18 cellular contexts compared by ENCODE assay signal in the genomic region with DNA sequence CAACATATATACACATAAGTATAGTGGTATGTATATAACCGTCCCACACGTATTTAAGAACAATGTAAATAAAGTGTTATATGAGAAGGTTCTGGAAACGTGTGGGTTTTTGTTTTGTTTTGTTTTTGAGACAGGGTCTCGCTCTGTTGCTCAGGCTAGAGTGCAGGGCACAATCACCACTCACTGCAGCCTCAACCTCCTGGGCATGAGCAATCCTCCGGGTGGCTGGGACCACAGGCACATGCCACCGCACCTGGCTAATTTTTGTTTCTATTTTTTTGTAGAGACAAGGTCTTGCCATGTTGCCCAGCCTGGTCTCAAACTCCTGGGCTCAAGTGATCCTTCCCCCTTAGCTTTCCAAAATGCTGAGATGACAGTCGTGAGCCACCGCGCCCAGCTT. TPM values are rescaled to one million over a fixed set of nuclear protein-coding genes. Genes with fewer than 3 reads are reported as not detected.
DNase-seq lines count a peak whose midpoint lies in the region; ATAC-seq and TF ChIP-seq lines count a peak whose summit lies in the region.
"Had no signal": no experiment of that assay in that cellular context is flagged by ENCODE, and none has a peak within 500 bp of the region (broad histone marks: within the 10 kb centered on the region; RNA-seq: fewer than 3 reads in every experiment).

No MANE protein-coding gene starts in this region.

- no peaks in the 10 kb centered on the region for H3K9me3 Mint-ChIP-seq in activated T-cell treated with anti-CD3 and anti-CD28 coated beads, Interleukin-2, amount 50 U/mL, for 24 hours
- no peaks in the 10 kb centered on the region for H3K9me3 Mint-ChIP-seq in activated naive CD8-positive, alpha-beta T cell treated with anti-CD3 and anti-CD28 coated beads for 36 hours
- H3K9me3 Mint-ChIP-seq in neural progenitor cell, result no peaks in the 10 kb centered on the region
- H3K9me3 Mint-ChIP-seq: brain; CD4-positive, alpha-beta memory T cell; type B pancreatic cell had no signal

- H3K27ac Mint-ChIP-seq in activated T-cell treated with anti-CD3 and anti-CD28 coated beads, Interleukin-2, amount 50 U/mL, for 24 hours, result peak overlapping the region; percentile 68
- H3K27ac Mint-ChIP-seq in activated naive CD8-positive, alpha-beta T cell treated with anti-CD3 and anti-CD28 coated beads for 36 hours, result peak overlapping the region; percentile 62
- no peak overlapping the region for H3K27ac Mint-ChIP-seq in neural progenitor cell
- H3K27ac Mint-ChIP-seq: type B pancreatic cell had no signal

- H3K4me1 Mint-ChIP-seq in activated T-cell treated with anti-CD3 and anti-CD28 coated beads, Interleukin-2, amount 50 U/mL, for 24 hours (ENCODE audit: low read depth), result peaks cover 76% of the 10 kb centered on the region
- peaks cover 61% of the 10 kb centered on the region for H3K4me1 Mint-ChIP-seq in activated naive CD8-positive, alpha-beta T cell treated with anti-CD3 and anti-CD28 coated beads for 36 hours
- H3K4me1 Mint-ChIP-seq in neural progenitor cell, result peaks cover 48% of the 10 kb centered on the region

- H3K27me3 ChIP-seq in spleen (replicated peaks in 1 of 7), result no peaks in the 10 kb centered on the region
- no peaks in the 10 kb centered on the region for H3K27me3 ChIP-seq in neural progenitor cell
- H3K27me3 ChIP-seq: dorsolateral prefrontal cortex had no signal

- H3K4me2 ChIP-seq in neural progenitor cell, result no peak overlapping the region

- peaks cover 10% of the 10 kb centered on the region for H3K36me3 Mint-ChIP-seq in activated T-cell treated with anti-CD3 and anti-CD28 coated beads, Interleukin-2, amount 50 U/mL, for 24 hours (ENCODE audit: low read depth)
- H3K36me3 Mint-ChIP-seq in activated naive CD8-positive, alpha-beta T cell treated with anti-CD3 and anti-CD28 coated beads for 36 hours, result peaks cover 4% of the 10 kb centered on the region
- H3K36me3 Mint-ChIP-seq in neural progenitor cell, result peaks cover 5% of the 10 kb centered on the region

- no peaks in the 10 kb centered on the region for H3K9me3 ChIP-seq in spleen
- no peaks in the 10 kb centered on the region for H3K9me3 ChIP-seq in neural progenitor cell (ENCODE audit: low read depth)

- TF ChIP-seq POLR2A in spleen (IDR thresholded peaks at IDR 0.05), result no peak

- H3K27me3 Mint-ChIP-seq in activated T-cell treated with anti-CD3 and anti-CD28 coated beads, Interleukin-2, amount 50 U/mL, for 24 hours, result no peaks in the 10 kb centered on the region
- H3K27me3 Mint-ChIP-seq in activated naive CD8-positive, alpha-beta T cell treated with anti-CD3 and anti-CD28 coated beads for 36 hours, result no peaks in the 10 kb centered on the region
- no peaks in the 10 kb centered on the region for H3K27me3 Mint-ChIP-seq in neural progenitor cell (ENCODE audit: insufficient read depth, low read depth)
- H3K27me3 Mint-ChIP-seq: brain; CD4-positive, alpha-beta memory T cell; type B pancreatic cell had no signal

- 73 to 87% (median 79%) methylated on average over 9 of the region's 9 CpGs for WGBS in spleen, 5 donors

- no peak for TF ChIP-seq CTCF in spleen (IDR thresholded peaks at IDR 0.05 in 8 of 11, conservative IDR thresholded peaks at IDR 0.05 in 3 of 11)
- TF ChIP-seq CTCF in neural progenitor cell (IDR thresholded peaks at IDR 0.05), result no peak

- peaks cover 100% of the 10 kb centered on the region for H3K79me2 ChIP-seq in neural progenitor cell (ENCODE audit: low read depth)

- ATAC-seq in HG03354 (IDR thresholded peaks at IDR 0.05; ENCODE audit: poor library complexity, severe bottlenecking, unreplicated experiment) (peak; percentile 28), HG03342 (IDR thresholded peaks at IDR 0.05; ENCODE audit: unreplicated experiment) (no peak)

- H3K36me3 ChIP-seq in spleen (no peaks in the 10 kb centered on the region), neural progenitor cell (no peaks in the 10 kb centered on the region)

- peaks cover 7% of the 10 kb centered on the region for H3F3A ChIP-seq in neural progenitor cell (ENCODE audit: low read depth)

- peak overlapping the region; percentile 10 for H3K4me3 Mint-ChIP-seq in activated T-cell treated with anti-CD3 and anti-CD28 coated beads, Interleukin-2, amount 50 U/mL, for 24 hours
- no peak overlapping the region for H3K4me3 Mint-ChIP-seq in activated naive CD8-positive, alpha-beta T cell treated with anti-CD3 and anti-CD28 coated beads for 36 hours
- no peak overlapping the region for H3K4me3 Mint-ChIP-seq in neural progenitor cell
- H3K4me3 Mint-ChIP-seq: brain, type B pancreatic cell had no signal

- H3K9ac ChIP-seq in neural progenitor cell, result no peak overlapping the region

- H3K27ac ChIP-seq in spleen, result peak overlapping the region in 7 of 8 donors; percentile 65 to 99 (median 87)
- H3K27ac ChIP-seq in neural progenitor cell, result no peak overlapping the region

- intact Hi-C loops in spleen (cut with DNase I; ENCODE audit: low total_unique reads), result no loop called here

- H3K4me1 ChIP-seq in spleen (peaks cover 73 to 100% (median 99%) of the 10 kb centered on the region in 6 donors), neural progenitor cell (peaks cover 8% of the 10 kb centered on the region)

- no peak for DNase-seq in activated T-cell treated with anti-CD3 and anti-CD28 coated beads, Interleukin-2, amount 50 U/mL, for 24 hours
- no peak for DNase-seq in activated T-cell treated with anti-CD3 and anti-CD28 coated beads, Interleukin-2, amount 50 U/mL, for 1 hour
- DNase-seq in activated naive CD8-positive, alpha-beta T cell treated with anti-CD3 and anti-CD28 coated beads for 36 hours, result no peak
- DNase-seq in spleen, result no peak
- DNase-seq in neural progenitor cell (ENCODE audit: low spot score), result no peak
- no peak for DNase-seq in NCI-H128 (lab: John Stamatoyannopoulos, UW; ENCODE audit: unreplicated experiment)
- DNase-seq: CD4-positive, alpha-beta memory T cell; DND-41; dorsolateral prefrontal cortex; head of caudate nucleus; islet precursor cell; NCI-H2081 treated with DMSO at 0.1 percent for 48 hours; NCI-H526; stimulated activated CD4-positive, alpha-beta T cell treated with anti-CD3 and anti-CD28 coated beads, Interleukin-4, amount 100 ng/mL, for 24 hours had no signal

- peaks cover 91% of the 10 kb centered on the region for H4K20me1 ChIP-seq in neural progenitor cell (ENCODE audit: low read depth)

- no peak overlapping the region for H2AFZ ChIP-seq in neural progenitor cell (replicated peaks)

- H3K4me3 ChIP-seq in spleen (no peak overlapping the region), neural progenitor cell (no peak overlapping the region)
- H3K4me3 ChIP-seq: dorsolateral prefrontal cortex had no signal

RNA-seq across cellular contexts. Expression of a gene that starts 6.2 kb away (rescaled TPM):
- 10 to 100 TPM; 13.4 to 14.5 TPM for total RNA-seq in activated naive CD8-positive, alpha-beta T cell treated with anti-CD3 and anti-CD28 coated beads for 36 hours
- total RNA-seq in spleen (10 to 100 TPM; 27.4 to 54.0 (median 44.4) TPM), neural progenitor cell (ENCODE audit: low replicate concordance) (49.7 and 72.1 TPM in 2 replicates)
- 10 to 100 TPM in 1 of 3 donors, 1 to 10 TPM in 2; 9.4 to 10.6 (median 9.4) TPM for polyA plus RNA-seq in spleen
